In the genomic region with DNA sequence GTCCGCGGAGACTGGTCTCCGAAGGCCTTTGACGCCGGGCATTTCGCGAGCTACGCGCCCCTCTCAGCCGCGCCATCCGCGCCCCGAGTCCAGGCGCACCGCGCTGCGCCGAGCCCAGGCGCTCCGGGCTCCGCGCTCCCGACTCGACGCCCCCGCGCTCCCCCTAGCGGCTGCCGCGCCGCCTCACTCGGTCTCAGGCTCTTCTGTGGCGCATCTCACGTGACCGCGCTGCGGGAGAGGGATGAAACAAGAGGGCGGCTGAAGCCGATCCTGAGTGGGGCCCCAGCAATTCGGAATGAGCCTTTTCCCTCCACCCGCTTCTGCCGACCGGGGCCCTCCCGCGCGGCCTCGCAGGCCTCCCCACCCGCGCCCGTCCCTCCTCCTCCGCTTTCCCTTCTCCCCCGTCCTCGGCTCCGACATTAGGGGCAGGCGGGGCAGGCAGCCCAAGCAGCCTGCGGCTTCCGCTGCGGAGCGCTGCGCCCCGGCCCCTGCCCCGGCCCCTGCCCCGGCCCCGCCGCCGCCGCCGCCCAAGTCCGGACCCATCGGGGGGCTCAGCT, we compare ENCODE assay signal across 1 cellular context.
TF ChIP-seq lines count a peak whose summit lies in the region.

No MANE protein-coding gene starts in this region.

TF ChIP-seq in K562, 482 proteins besides CTCF, POLR2A, EP300 and RAD21 (continued from another document and continues in another):
- no peak for TF ChIP-seq KLF6 (CRISPR knock-in tag; IDR thresholded peaks at IDR 0.05; ENCODE audit: borderline replicate concordance)
- TF ChIP-seq, protein P1, sequence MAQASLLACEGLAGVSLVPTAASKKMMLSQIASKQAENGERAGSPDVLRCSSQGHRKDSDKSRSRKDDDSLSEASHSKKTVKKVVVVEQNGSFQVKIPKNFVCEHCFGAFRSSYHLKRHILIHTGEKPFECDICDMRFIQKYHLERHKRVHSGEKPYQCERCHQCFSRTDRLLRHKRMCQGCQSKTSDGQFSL (CRISPR knock-in tag; IDR thresholded peaks at IDR 0.05) = no peak
- TF ChIP-seq, protein P1 (tag; IDR thresholded peaks at IDR 0.05) = no peak
- TF ChIP-seq STAG1 (CRISPR knock-in tag; IDR thresholded peaks at IDR 0.05; ENCODE audit: borderline replicate concordance) = peak; percentile 17; the same call in 1 of the 2 replicates
- TF ChIP-seq SMC3 (conservative IDR thresholded peaks at IDR 0.05; ENCODE audit: insufficient read depth, low read depth, low read length) = peak; percentile 72; the same call in 1 of the 2 replicates
- no peak for TF ChIP-seq ZNF324 (CRISPR knock-in tag; IDR thresholded peaks at IDR 0.05)
- TF ChIP-seq PURB (CRISPR knock-in tag; IDR thresholded peaks at IDR 0.05; ENCODE audit: low read depth) = no peak
- peak; percentile 46 for TF ChIP-seq POLR2B (IDR thresholded peaks at IDR 0.05; ENCODE audit: low read depth, partially characterized antibody)
- no peak for TF ChIP-seq ZNF23 (CRISPR knock-in tag; IDR thresholded peaks at IDR 0.05)
- no peak for TF ChIP-seq CREBBP (IDR thresholded peaks at IDR 0.05; ENCODE audit: low read depth, low read length)
- TF ChIP-seq, protein P2, sequence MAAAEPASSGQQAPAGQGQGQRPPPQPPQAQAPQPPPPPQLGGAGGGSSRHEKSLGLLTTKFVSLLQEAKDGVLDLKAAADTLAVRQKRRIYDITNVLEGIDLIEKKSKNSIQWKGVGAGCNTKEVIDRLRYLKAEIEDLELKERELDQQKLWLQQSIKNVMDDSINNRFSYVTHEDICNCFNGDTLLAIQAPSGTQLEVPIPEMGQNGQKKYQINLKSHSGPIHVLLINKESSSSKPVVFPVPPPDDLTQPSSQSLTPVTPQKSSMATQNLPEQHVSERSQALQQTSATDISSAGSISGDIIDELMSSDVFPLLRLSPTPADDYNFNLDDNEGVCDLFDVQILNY (CRISPR knock-in tag; IDR thresholded peaks at IDR 0.05) = no peak
- TF ChIP-seq, protein P3, sequence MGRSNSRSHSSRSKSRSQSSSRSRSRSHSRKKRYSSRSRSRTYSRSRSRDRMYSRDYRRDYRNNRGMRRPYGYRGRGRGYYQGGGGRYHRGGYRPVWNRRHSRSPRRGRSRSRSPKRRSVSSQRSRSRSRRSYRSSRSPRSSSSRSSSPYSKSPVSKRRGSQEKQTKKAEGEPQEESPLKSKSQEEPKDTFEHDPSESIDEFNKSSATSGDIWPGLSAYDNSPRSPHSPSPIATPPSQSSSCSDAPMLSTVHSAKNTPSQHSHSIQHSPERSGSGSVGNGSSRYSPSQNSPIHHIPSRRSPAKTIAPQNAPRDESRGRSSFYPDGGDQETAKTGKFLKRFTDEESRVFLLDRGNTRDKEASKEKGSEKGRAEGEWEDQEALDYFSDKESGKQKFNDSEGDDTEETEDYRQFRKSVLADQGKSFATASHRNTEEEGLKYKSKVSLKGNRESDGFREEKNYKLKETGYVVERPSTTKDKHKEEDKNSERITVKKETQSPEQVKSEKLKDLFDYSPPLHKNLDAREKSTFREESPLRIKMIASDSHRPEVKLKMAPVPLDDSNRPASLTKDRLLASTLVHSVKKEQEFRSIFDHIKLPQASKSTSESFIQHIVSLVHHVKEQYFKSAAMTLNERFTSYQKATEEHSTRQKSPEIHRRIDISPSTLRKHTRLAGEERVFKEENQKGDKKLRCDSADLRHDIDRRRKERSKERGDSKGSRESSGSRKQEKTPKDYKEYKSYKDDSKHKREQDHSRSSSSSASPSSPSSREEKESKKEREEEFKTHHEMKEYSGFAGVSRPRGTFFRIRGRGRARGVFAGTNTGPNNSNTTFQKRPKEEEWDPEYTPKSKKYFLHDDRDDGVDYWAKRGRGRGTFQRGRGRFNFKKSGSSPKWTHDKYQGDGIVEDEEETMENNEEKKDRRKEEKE (IDR thresholded peaks at IDR 0.05; ENCODE audit: borderline replicate concordance in 1 of 2, control insufficient read depth in 1 of 2, low read depth in 2 of 2, low read length in 1 of 2) = no peak
- no peak for TF ChIP-seq ZNF707 (CRISPR knock-in tag; conservative IDR thresholded peaks at IDR 0.05)
- TF ChIP-seq, protein P4, sequence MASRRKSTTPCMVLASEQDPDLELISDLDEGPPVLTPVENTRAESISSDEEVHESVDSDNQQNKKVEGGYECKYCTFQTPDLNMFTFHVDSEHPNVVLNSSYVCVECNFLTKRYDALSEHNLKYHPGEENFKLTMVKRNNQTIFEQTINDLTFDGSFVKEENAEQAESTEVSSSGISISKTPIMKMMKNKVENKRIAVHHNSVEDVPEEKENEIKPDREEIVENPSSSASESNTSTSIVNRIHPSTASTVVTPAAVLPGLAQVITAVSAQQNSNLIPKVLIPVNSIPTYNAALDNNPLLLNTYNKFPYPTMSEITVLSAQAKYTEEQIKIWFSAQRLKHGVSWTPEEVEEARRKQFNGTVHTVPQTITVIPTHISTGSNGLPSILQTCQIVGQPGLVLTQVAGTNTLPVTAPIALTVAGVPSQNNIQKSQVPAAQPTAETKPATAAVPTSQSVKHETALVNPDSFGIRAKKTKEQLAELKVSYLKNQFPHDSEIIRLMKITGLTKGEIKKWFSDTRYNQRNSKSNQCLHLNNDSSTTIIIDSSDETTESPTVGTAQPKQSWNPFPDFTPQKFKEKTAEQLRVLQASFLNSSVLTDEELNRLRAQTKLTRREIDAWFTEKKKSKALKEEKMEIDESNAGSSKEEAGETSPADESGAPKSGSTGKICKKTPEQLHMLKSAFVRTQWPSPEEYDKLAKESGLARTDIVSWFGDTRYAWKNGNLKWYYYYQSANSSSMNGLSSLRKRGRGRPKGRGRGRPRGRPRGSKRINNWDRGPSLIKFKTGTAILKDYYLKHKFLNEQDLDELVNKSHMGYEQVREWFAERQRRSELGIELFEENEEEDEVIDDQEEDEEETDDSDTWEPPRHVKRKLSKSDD (conservative IDR thresholded peaks at IDR 0.05; ENCODE audit: low read length) = no peak
- no peak for TF ChIP-seq SNRNP70 (optimal IDR thresholded peaks at IDR 0.05; ENCODE audit: low read depth, low read length)
- TF ChIP-seq CBX1 (IDR thresholded peaks at IDR 0.05; ENCODE audit: low read depth) = peak; percentile 72
- no peak for TF ChIP-seq ZNF583 (CRISPR knock-in tag; IDR thresholded peaks at IDR 0.05)
- no peak for TF ChIP-seq SRSF9 (IDR thresholded peaks at IDR 0.05; ENCODE audit: borderline replicate concordance, low read depth, low read length)
- TF ChIP-seq PHTF2 (CRISPR knock-in tag; IDR thresholded peaks at IDR 0.05) = no peak
- no peak for TF ChIP-seq CBX8 (IDR thresholded peaks at IDR 0.05; ENCODE audit: borderline replicate concordance, extremely low read depth, low read depth, low read length, poor library complexity, severe bottlenecking)
- TF ChIP-seq ZNF24 (IDR thresholded peaks at IDR 0.05) = peak; percentile 59; the same call in 1 of the 2 replicates
- TF ChIP-seq TARDBP (IDR thresholded peaks at IDR 0.05) = 0 out of 2 replicates have a peak, but pooled peaks have one; percentile 27
- TF ChIP-seq, protein P5, sequence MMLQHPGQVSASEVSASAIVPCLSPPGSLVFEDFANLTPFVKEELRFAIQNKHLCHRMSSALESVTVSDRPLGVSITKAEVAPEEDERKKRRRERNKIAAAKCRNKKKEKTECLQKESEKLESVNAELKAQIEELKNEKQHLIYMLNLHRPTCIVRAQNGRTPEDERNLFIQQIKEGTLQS (IDR thresholded peaks at IDR 0.05) = no peak
- TF ChIP-seq, protein P5 (CRISPR knock-in tag; conservative IDR thresholded peaks at IDR 0.05) = no peak
- no peak for TF ChIP-seq ZBTB8A (IDR thresholded peaks at IDR 0.05; ENCODE audit: partially characterized antibody)
- TF ChIP-seq CHD4 (IDR thresholded peaks at IDR 0.05; ENCODE audit: insufficient read depth, insufficient replicate concordance, low read depth, low read length, poor library complexity, severe bottlenecking) = no peak
- TF ChIP-seq EGR1 (conservative IDR thresholded peaks at IDR 0.05) = peak; percentile 77
- no peak for TF ChIP-seq NFXL1 (CRISPR knock-in tag; IDR thresholded peaks at IDR 0.05)
- no peak for TF ChIP-seq OTX1 (CRISPR knock-in tag; IDR thresholded peaks at IDR 0.05)
- no peak for TF ChIP-seq PRMT5 (CRISPR knock-in tag; IDR thresholded peaks at IDR 0.05)
- no peak for TF ChIP-seq NR2F6 (CRISPR knock-in tag; IDR thresholded peaks at IDR 0.05)
- TF ChIP-seq RUNX1 (IDR thresholded peaks at IDR 0.05; ENCODE audit: low read depth) = no peak
- TF ChIP-seq, protein P6, sequence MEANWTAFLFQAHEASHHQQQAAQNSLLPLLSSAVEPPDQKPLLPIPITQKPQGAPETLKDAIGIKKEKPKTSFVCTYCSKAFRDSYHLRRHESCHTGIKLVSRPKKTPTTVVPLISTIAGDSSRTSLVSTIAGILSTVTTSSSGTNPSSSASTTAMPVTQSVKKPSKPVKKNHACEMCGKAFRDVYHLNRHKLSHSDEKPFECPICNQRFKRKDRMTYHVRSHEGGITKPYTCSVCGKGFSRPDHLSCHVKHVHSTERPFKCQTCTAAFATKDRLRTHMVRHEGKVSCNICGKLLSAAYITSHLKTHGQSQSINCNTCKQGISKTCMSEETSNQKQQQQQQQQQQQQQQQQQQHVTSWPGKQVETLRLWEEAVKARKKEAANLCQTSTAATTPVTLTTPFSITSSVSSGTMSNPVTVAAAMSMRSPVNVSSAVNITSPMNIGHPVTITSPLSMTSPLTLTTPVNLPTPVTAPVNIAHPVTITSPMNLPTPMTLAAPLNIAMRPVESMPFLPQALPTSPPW (CRISPR knock-in tag; IDR thresholded peaks at IDR 0.05) = peak; percentile 84
- no peak for TF ChIP-seq NR2C1 (IDR thresholded peaks at IDR 0.05)
- TF ChIP-seq NR2C1 (tag; IDR thresholded peaks at IDR 0.05) = no peak
- TF ChIP-seq KLF16 (IDR thresholded peaks at IDR 0.05) = no peak
- TF ChIP-seq, protein P7, sequence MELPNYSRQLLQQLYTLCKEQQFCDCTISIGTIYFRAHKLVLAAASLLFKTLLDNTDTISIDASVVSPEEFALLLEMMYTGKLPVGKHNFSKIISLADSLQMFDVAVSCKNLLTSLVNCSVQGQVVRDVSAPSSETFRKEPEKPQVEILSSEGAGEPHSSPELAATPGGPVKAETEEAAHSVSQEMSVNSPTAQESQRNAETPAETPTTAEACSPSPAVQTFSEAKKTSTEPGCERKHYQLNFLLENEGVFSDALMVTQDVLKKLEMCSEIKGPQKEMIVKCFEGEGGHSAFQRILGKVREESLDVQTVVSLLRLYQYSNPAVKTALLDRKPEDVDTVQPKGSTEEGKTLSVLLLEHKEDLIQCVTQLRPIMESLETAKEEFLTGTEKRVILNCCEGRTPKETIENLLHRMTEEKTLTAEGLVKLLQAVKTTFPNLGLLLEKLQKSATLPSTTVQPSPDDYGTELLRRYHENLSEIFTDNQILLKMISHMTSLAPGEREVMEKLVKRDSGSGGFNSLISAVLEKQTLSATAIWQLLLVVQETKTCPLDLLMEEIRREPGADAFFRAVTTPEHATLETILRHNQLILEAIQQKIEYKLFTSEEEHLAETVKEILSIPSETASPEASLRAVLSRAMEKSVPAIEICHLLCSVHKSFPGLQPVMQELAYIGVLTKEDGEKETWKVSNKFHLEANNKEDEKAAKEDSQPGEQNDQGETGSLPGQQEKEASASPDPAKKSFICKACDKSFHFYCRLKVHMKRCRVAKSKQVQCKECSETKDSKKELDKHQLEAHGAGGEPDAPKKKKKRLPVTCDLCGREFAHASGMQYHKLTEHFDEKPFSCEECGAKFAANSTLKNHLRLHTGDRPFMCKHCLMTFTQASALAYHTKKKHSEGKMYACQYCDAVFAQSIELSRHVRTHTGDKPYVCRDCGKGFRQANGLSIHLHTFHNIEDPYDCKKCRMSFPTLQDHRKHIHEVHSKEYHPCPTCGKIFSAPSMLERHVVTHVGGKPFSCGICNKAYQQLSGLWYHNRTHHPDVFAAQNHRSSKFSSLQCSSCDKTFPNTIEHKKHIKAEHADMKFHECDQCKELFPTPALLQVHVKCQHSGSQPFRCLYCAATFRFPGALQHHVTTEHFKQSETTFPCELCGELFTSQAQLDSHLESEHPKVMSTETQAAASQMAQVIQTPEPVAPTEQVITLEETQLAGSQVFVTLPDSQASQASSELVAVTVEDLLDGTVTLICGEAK (IDR thresholded peaks at IDR 0.05) = no peak
- TF ChIP-seq, protein P7 (CRISPR knock-in tag; IDR thresholded peaks at IDR 0.05) = no peak
- no peak for TF ChIP-seq KDM1A (IDR thresholded peaks at IDR 0.05)
